Comparison of ENCODE assay signal across 1 cellular context in genomic region chr10:97543025-97543546, GRCh38.
TF ChIP-seq lines count a peak whose summit lies in the region.

No MANE protein-coding gene starts in this region.

TF ChIP-seq in GM12878, 131 proteins besides CTCF, POLR2A, EP300 and RAD21:
- TF ChIP-seq ZBTB40 (IDR thresholded peaks at IDR 0.05; ENCODE audit: borderline replicate concordance) (no peak), BCL11A (IDR thresholded peaks at IDR 0.05; ENCODE audit: low read depth, low read length) (no peak), ZSCAN29 (IDR thresholded peaks at IDR 0.05) (no peak), NR2F1 (conservative IDR thresholded peaks at IDR 0.05) (no peak), SUPT20H (IDR thresholded peaks at IDR 0.05; ENCODE audit: borderline replicate concordance, control insufficient read depth, low read depth, low read length) (no peak), ZZZ3 (IDR thresholded peaks at IDR 0.05; ENCODE audit: control insufficient read depth, insufficient read length, low read depth) (no peak), CREM (IDR thresholded peaks at IDR 0.05; ENCODE audit: low read depth) (no peak), ZBTB11 (CRISPR knock-in tag; IDR thresholded peaks at IDR 0.05) (no peak), RCOR1 (conservative IDR thresholded peaks at IDR 0.05; ENCODE audit: low read depth, low read length) (no peak), ASH2L (IDR thresholded peaks at IDR 0.05; ENCODE audit: borderline replicate concordance, low read depth) (no peak), BMI1 (IDR thresholded peaks at IDR 0.05; ENCODE audit: borderline replicate concordance) (no peak), SIN3A (IDR thresholded peaks at IDR 0.05; ENCODE audit: low read depth, low read length) (no peak), TCF12 (IDR thresholded peaks at IDR 0.05; ENCODE audit: low read depth, low read length) (no peak), SUZ12 (IDR thresholded peaks at IDR 0.05; ENCODE audit: unreplicated experiment) (no peak), HDAC6 (IDR thresholded peaks at IDR 0.05; ENCODE audit: unreplicated experiment) (no peak), SMC3 (IDR thresholded peaks at IDR 0.05; ENCODE audit: borderline replicate concordance, low read length) (no peak), PRDM15 (CRISPR knock-in tag; IDR thresholded peaks at IDR 0.05) (no peak), SMAD1 (IDR thresholded peaks at IDR 0.05; ENCODE audit: low read depth, partially characterized antibody) (no peak), CHD1 (IDR thresholded peaks at IDR 0.05; ENCODE audit: low read depth, low read length) (no peak), ZNF622 (IDR thresholded peaks at IDR 0.05) (no peak)
